3 cellular contexts compared by ENCODE assay signal in the genomic region with DNA sequence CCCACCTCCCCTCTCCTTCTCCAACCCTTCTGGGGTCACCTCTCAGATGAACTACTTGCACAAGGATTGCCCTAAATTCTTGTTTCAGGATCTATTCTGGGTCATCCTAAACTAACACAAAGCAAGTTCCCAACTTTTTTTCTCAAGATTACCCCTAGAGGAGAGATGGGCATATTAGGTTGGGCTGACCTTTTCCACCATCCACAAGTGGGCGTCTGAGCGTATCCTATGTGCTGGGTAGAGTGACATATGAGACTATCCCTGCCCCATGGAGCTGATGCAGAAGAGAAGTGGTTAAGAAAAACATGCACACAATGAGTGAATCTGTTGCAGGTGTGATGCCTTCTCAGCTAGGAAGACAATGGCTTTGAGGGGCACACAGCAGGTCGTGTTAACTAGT.
TF ChIP-seq lines count a peak whose summit lies in the region.

No MANE protein-coding gene starts in this region.

TF ChIP-seq in GM23338, 12 proteins besides CTCF, POLR2A, EP300 and RAD21:
- TF ChIP-seq CREB1 (CRISPR knock-in tag; IDR thresholded peaks at IDR 0.05; ENCODE audit: low read depth) (no peak), ZNF331 (CRISPR knock-in tag; IDR thresholded peaks at IDR 0.05; ENCODE audit: low read depth) (no peak), NANOG (IDR thresholded peaks at IDR 0.05; ENCODE audit: borderline replicate concordance) (no peak)
- TF ChIP-seq, protein P1, sequence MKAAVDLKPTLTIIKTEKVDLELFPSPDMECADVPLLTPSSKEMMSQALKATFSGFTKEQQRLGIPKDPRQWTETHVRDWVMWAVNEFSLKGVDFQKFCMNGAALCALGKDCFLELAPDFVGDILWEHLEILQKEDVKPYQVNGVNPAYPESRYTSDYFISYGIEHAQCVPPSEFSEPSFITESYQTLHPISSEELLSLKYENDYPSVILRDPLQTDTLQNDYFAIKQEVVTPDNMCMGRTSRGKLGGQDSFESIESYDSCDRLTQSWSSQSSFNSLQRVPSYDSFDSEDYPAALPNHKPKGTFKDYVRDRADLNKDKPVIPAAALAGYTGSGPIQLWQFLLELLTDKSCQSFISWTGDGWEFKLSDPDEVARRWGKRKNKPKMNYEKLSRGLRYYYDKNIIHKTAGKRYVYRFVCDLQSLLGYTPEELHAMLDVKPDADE (IDR thresholded peaks at IDR 0.05), result no peak
TF ChIP-seq in GM23338: peak in this region for 0.

TF ChIP-seq in HCT116, 20 proteins besides CTCF, POLR2A, EP300 and RAD21:
- TF ChIP-seq ZBTB33 (IDR thresholded peaks at IDR 0.05; ENCODE audit: extremely low read depth, insufficient replicate concordance, low read length) (no peak), ZNF274 (IDR thresholded peaks at IDR 0.05; ENCODE audit: low read depth, low read length) (no peak), EGR1 (IDR thresholded peaks at IDR 0.05; ENCODE audit: low read depth) (no peak), POLR2AphosphoS5 (IDR thresholded peaks at IDR 0.05; ENCODE audit: low read depth, low read length) (no peak)
- TF ChIP-seq, protein P2, sequence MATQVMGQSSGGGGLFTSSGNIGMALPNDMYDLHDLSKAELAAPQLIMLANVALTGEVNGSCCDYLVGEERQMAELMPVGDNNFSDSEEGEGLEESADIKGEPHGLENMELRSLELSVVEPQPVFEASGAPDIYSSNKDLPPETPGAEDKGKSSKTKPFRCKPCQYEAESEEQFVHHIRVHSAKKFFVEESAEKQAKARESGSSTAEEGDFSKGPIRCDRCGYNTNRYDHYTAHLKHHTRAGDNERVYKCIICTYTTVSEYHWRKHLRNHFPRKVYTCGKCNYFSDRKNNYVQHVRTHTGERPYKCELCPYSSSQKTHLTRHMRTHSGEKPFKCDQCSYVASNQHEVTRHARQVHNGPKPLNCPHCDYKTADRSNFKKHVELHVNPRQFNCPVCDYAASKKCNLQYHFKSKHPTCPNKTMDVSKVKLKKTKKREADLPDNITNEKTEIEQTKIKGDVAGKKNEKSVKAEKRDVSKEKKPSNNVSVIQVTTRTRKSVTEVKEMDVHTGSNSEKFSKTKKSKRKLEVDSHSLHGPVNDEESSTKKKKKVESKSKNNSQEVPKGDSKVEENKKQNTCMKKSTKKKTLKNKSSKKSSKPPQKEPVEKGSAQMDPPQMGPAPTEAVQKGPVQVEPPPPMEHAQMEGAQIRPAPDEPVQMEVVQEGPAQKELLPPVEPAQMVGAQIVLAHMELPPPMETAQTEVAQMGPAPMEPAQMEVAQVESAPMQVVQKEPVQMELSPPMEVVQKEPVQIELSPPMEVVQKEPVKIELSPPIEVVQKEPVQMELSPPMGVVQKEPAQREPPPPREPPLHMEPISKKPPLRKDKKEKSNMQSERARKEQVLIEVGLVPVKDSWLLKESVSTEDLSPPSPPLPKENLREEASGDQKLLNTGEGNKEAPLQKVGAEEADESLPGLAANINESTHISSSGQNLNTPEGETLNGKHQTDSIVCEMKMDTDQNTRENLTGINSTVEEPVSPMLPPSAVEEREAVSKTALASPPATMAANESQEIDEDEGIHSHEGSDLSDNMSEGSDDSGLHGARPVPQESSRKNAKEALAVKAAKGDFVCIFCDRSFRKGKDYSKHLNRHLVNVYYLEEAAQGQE (IDR thresholded peaks at IDR 0.05; ENCODE audit: low read depth), result no peak

TF ChIP-seq in K562, 482 proteins besides CTCF, POLR2A, EP300 and RAD21:
- TF ChIP-seq ZNF143 (CRISPR knock-in tag; IDR thresholded peaks at IDR 0.05) (no peak), ZNF24 (IDR thresholded peaks at IDR 0.05) (no peak), ZNF696 (CRISPR knock-in tag; conservative IDR thresholded peaks at IDR 0.05) (no peak), C11orf30 (IDR thresholded peaks at IDR 0.05; ENCODE audit: low read depth) (no peak), GATAD2B (IDR thresholded peaks at IDR 0.05; ENCODE audit: borderline replicate concordance) (no peak), ZNF3 (CRISPR knock-in tag; IDR thresholded peaks at IDR 0.05) (no peak), THRAP3 (IDR thresholded peaks at IDR 0.05; ENCODE audit: borderline replicate concordance) (no peak), ZNF274 (IDR thresholded peaks at IDR 0.05; ENCODE audit: borderline replicate concordance, low read depth, low read length) (no peak), SAFB2 (IDR thresholded peaks at IDR 0.05; ENCODE audit: borderline replicate concordance, low read depth, low read length, severe bottlenecking) (no peak), MEF2A (IDR thresholded peaks at IDR 0.05; ENCODE audit: control insufficient read depth, low read depth, low read length) (no peak), ETS2 (tag; IDR thresholded peaks at IDR 0.05; ENCODE audit: borderline replicate concordance, poor library complexity, severe bottlenecking) (no peak), MYNN (IDR thresholded peaks at IDR 0.05) (no peak), MYNN (CRISPR knock-in tag; IDR thresholded peaks at IDR 0.05) (no peak)
